1 cellular context compared by ENCODE assay signal in the genomic region with DNA sequence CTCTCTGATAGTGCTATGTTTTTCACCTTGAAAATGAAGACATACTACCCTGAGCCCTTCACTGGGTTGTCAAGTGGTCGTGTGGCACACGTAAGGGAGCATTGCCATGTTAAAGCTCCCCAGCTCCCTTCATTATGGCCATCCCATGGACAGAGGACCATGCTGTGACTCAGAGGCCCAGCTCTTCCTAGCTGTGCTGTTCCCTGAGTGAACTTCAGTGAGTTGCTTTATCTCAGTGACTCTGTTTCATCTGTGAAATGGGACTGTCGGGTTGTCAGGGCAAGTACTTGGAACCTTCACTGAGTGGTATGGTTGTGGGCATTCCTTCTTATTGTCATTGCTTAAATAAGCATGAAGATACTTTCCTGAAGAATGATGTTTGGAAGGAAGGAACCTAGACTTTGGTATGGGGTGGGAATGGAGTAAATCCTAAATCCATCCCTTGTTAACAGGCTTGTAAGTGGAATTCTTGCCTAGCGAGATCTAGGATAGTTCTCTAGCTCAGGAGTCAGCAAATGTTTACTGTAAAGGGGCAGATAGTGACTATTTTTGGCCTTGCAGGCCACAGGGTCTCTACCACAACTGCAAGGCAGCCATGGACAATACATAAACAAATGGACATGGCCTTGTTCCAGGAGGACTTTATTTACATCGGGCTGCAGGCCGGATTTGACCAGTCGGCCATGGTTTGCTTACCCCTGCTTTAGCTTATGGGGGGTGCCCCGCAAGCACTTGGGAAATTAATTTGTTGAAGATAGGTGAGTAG.
TF ChIP-seq lines count a peak whose summit lies in the region.

No MANE protein-coding gene starts in this region.

TF ChIP-seq in IMR-90, 13 proteins besides CTCF, POLR2A, EP300 and RAD21 (continued from another document):
- TF ChIP-seq, protein P1, sequence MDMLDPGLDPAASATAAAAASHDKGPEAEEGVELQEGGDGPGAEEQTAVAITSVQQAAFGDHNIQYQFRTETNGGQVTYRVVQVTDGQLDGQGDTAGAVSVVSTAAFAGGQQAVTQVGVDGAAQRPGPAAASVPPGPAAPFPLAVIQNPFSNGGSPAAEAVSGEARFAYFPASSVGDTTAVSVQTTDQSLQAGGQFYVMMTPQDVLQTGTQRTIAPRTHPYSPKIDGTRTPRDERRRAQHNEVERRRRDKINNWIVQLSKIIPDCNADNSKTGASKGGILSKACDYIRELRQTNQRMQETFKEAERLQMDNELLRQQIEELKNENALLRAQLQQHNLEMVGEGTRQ (IDR thresholded peaks at IDR 0.05; ENCODE audit: low read depth, low read length), result no peak
- TF ChIP-seq MXI1 (IDR thresholded peaks at IDR 0.05; ENCODE audit: borderline replicate concordance, low read depth, low read length) (no peak), MAFK (IDR thresholded peaks at IDR 0.05; ENCODE audit: low read depth, low read length) (no peak), SMC3 (IDR thresholded peaks at IDR 0.05; ENCODE audit: low read depth, low read length) (no peak), FOS (IDR thresholded peaks at IDR 0.05; ENCODE audit: low read depth, low read length) (no peak), MAZ (IDR thresholded peaks at IDR 0.05; ENCODE audit: borderline replicate concordance, low read depth, low read length) (no peak), NFE2L2 (IDR thresholded peaks at IDR 0.05; ENCODE audit: low read depth, low read length) (no peak), BHLHE40 (IDR thresholded peaks at IDR 0.05; ENCODE audit: low read depth, low read length) (no peak), RFX5 (IDR thresholded peaks at IDR 0.05; ENCODE audit: low read depth, low read length) (no peak), RCOR1 (IDR thresholded peaks at IDR 0.05; ENCODE audit: insufficient replicate concordance, low read length) (no peak)
- TF ChIP-seq, protein P2, sequence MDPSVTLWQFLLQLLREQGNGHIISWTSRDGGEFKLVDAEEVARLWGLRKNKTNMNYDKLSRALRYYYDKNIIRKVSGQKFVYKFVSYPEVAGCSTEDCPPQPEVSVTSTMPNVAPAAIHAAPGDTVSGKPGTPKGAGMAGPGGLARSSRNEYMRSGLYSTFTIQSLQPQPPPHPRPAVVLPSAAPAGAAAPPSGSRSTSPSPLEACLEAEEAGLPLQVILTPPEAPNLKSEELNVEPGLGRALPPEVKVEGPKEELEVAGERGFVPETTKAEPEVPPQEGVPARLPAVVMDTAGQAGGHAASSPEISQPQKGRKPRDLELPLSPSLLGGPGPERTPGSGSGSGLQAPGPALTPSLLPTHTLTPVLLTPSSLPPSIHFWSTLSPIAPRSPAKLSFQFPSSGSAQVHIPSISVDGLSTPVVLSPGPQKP (IDR thresholded peaks at IDR 0.05; ENCODE audit: borderline replicate concordance, low read depth, low read length), result no peak
